In genomic region chr2:25292408-25292807, GRCh38 we compare ENCODE assay signal across 16 cellular contexts. TPM values are rescaled to one million over a fixed set of nuclear protein-coding genes. Genes with fewer than 3 reads are reported as not detected.
DNase-seq lines count a peak whose midpoint lies in the region; ATAC-seq and TF ChIP-seq lines count a peak whose summit lies in the region.
"Had no signal": no experiment of that assay in that cellular context is flagged by ENCODE, and none has a peak within 500 bp of the region (broad histone marks: within the 10 kb centered on the region; RNA-seq: fewer than 3 reads in every experiment).

No MANE protein-coding gene starts in this region.

- no peak overlapping the region for H3K27ac Mint-ChIP-seq in endodermal cell

- H3K4me3 Mint-ChIP-seq in endodermal cell: no peak overlapping the region

- H3K4me1 ChIP-seq in left ventricle myocardium inferior: peaks cover 71% of the 10 kb centered on the region
- peaks cover 22% of the 10 kb centered on the region for H3K4me1 ChIP-seq in right cardiac atrium (ENCODE audit: control insufficient read depth, insufficient read depth, low read length)
- H3K4me1 ChIP-seq in adrenal gland (replicated peaks in 1 of 2): peaks cover 38 to 56% of the 10 kb centered on the region in 2 donors
- peaks cover 59 to 76% (median 70%) of the 10 kb centered on the region in 3 donors for H3K4me1 ChIP-seq in skeletal muscle tissue (ENCODE audit: control insufficient read depth in 3 of 3, insufficient read depth in 3 of 3, low read length in 3 of 3)
- H3K4me1 ChIP-seq in suprapubic skin: peaks cover 39% of the 10 kb centered on the region
- H3K4me1 ChIP-seq in endodermal cell (ENCODE audit: control insufficient read depth, insufficient read depth, low read length): no peaks in the 10 kb centered on the region

- peaks cover 16% of the 10 kb centered on the region for H3K4me1 Mint-ChIP-seq in endodermal cell

- no peaks in the 10 kb centered on the region for H3K36me3 Mint-ChIP-seq in endodermal cell (ENCODE audit: low read depth)

- peak overlapping the region; percentile 98 for H3K27ac ChIP-seq in left ventricle myocardium inferior (replicated peaks)
- no peak overlapping the region for H3K27ac ChIP-seq in right cardiac atrium (ENCODE audit: low read length)
- peak overlapping the region; percentile 34; the same call in 1 of the 2 replicates for H3K27ac ChIP-seq in SK-N-MC
- peak overlapping the region in 2 of 5 donors; percentile 26 to 93 for H3K27ac ChIP-seq in adrenal gland
- peak overlapping the region; percentile 45 for H3K27ac ChIP-seq in skeletal muscle tissue (ENCODE audit: low read depth, low read length)
- H3K27ac ChIP-seq in suprapubic skin: no peak overlapping the region
- H3K27ac ChIP-seq in endodermal cell (ENCODE audit: low read depth, low read length): no peak overlapping the region
- H3K27ac ChIP-seq: lower lobe of right lung, ovary, Peyer's patch had no signal

- H3K27me3 Mint-ChIP-seq in endodermal cell (ENCODE audit: insufficient read depth): no peaks in the 10 kb centered on the region
- H3K27me3 Mint-ChIP-seq: stimulated activated naive CD8-positive, alpha-beta T cell treated with anti-CD3 and anti-CD28 coated beads, Interleukin-15, amount 100 ng/mL, for 72 hours had no signal

- H3K9me3 ChIP-seq in left ventricle myocardium inferior (replicated peaks) (no peaks in the 10 kb centered on the region), right cardiac atrium (ENCODE audit: control insufficient read depth, low read length) (no peaks in the 10 kb centered on the region), SK-N-MC (ENCODE audit: low read depth, low read length) (no peaks in the 10 kb centered on the region), adrenal gland (replicated peaks in 1 of 3) (no peaks in the 10 kb centered on the region), skeletal muscle tissue (ENCODE audit: control insufficient read depth in 3 of 3, low read length in 3 of 3) (no peaks in the 10 kb centered on the region), suprapubic skin (no peaks in the 10 kb centered on the region), endodermal cell (ENCODE audit: control insufficient read depth, low read length) (no peaks in the 10 kb centered on the region)
- H3K9me3 ChIP-seq: lower lobe of right lung, ovary, Peyer's patch, upper lobe of left lung had no signal

- H3K27me3 ChIP-seq in left ventricle myocardium inferior (ENCODE audit: low read depth): no peaks in the 10 kb centered on the region
- no peaks in the 10 kb centered on the region for H3K27me3 ChIP-seq in right cardiac atrium (ENCODE audit: control insufficient read depth, insufficient read depth)
- H3K27me3 ChIP-seq in adrenal gland: no peaks in the 10 kb centered on the region
- no peaks in the 10 kb centered on the region for H3K27me3 ChIP-seq in skeletal muscle tissue (ENCODE audit: control insufficient read depth in 3 of 3, insufficient read depth in 3 of 3, low read length in 3 of 3)
- no peaks in the 10 kb centered on the region for H3K27me3 ChIP-seq in suprapubic skin
- H3K27me3 ChIP-seq in endodermal cell (ENCODE audit: control insufficient read depth, insufficient read depth, low read length, poor library complexity, severe bottlenecking): no peaks in the 10 kb centered on the region
- H3K27me3 ChIP-seq: ovary, Peyer's patch, upper lobe of left lung had no signal

- no peak for ATAC-seq in right cardiac atrium
- ATAC-seq: lower lobe of right lung; sciatic nerve; stimulated activated naive CD8-positive, alpha-beta T cell treated with anti-CD3 and anti-CD28 coated beads, Interleukin-15, amount 100 ng/mL, for 72 hours had no signal

- no peaks in the 10 kb centered on the region for H3K9me3 Mint-ChIP-seq in endodermal cell
- H3K9me3 Mint-ChIP-seq: stimulated activated naive CD8-positive, alpha-beta T cell treated with anti-CD3 and anti-CD28 coated beads, Interleukin-15, amount 100 ng/mL, for 72 hours had no signal

- TF ChIP-seq CTCF in left ventricle myocardium inferior (IDR thresholded peaks at IDR 0.05; ENCODE audit: borderline replicate concordance) (no peak), adrenal gland (IDR thresholded peaks at IDR 0.05) (no peak), suprapubic skin (IDR thresholded peaks at IDR 0.05) (no peak), endodermal cell (conservative IDR thresholded peaks at IDR 0.05) (no peak)

- no peak overlapping the region for H3K4me3 ChIP-seq in left ventricle myocardium inferior
- H3K4me3 ChIP-seq in right cardiac atrium (ENCODE audit: low read length): no peak overlapping the region
- no peak overlapping the region for H3K4me3 ChIP-seq in SK-N-MC
- no peak overlapping the region for H3K4me3 ChIP-seq in adrenal gland
- H3K4me3 ChIP-seq in skeletal muscle tissue (ENCODE audit: low read length in 3 of 3): no peak overlapping the region
- no peak overlapping the region for H3K4me3 ChIP-seq in suprapubic skin
- no peak overlapping the region for H3K4me3 ChIP-seq in endodermal cell (ENCODE audit: low read length)
- H3K4me3 ChIP-seq: lower lobe of right lung, ovary, Peyer's patch, upper lobe of left lung had no signal

- H3K36me3 ChIP-seq in left ventricle myocardium inferior (peaks cover 5% of the 10 kb centered on the region), SK-N-MC (ENCODE audit: insufficient read depth, low read length) (no peaks in the 10 kb centered on the region), adrenal gland (replicated peaks in 1 of 2) (peaks cover 0 to 3% of the 10 kb centered on the region in 2 donors), skeletal muscle tissue (ENCODE audit: control insufficient read depth in 3 of 3, insufficient read depth in 3 of 3, low read length in 3 of 3) (peaks cover 7 to 10% (median 8%) of the 10 kb centered on the region in 3 donors), suprapubic skin (no peaks in the 10 kb centered on the region), endodermal cell (ENCODE audit: control insufficient read depth, insufficient read depth, low read length) (no peaks in the 10 kb centered on the region)
- H3K36me3 ChIP-seq: ovary, Peyer's patch, upper lobe of left lung had no signal

- 67% methylated on average over 4 of the region's 4 CpGs for WGBS in right cardiac atrium
- 44 to 61% (median 53%) methylated on average over 4 of the region's 4 CpGs for WGBS in adrenal gland, 4 donors
- WGBS in suprapubic skin: 79% methylated on average over 4 of the region's 4 CpGs
- WGBS in endodermal cell (ENCODE audit: insufficient coverage in 1 of 2, insufficient read length in 1 of 2), 2 experiments: 87 to 88% methylated on average over 4 of the region's 4 CpGs

- DNase-seq in left ventricle myocardium inferior (no peak), right cardiac atrium (no peak), SK-N-MC (ENCODE audit: low read depth, low spot score) (no peak), adrenal gland (peak in 5 of 7 donors; percentile 47 to 75 (median 58)), suprapubic skin (ENCODE audit: low spot score in 2 of 2) (no peak), NCI-H187 treated with DMSO at 0.1 percent for 48 hours (lab: John Stamatoyannopoulos, UW) (no peak), endodermal cell (no peak)
- DNase-seq: lower lobe of right lung; NCI-H1436; NCI-H774; ovary; Peyer's patch; stimulated activated naive CD8-positive, alpha-beta T cell treated with anti-CD3 and anti-CD28 coated beads, Interleukin-15, amount 100 ng/mL, for 72 hours; upper lobe of left lung had no signal

- intact Hi-C loops in left ventricle myocardium inferior (cut with micrococcal nuclease): no loop called here
- intact Hi-C loops in right cardiac atrium (cut with DNase I): no loop called here
- intact Hi-C loops in adrenal gland (cut with DNase I): no loop called here

- no peak for TF ChIP-seq POLR2A in adrenal gland (IDR thresholded peaks at IDR 0.05)
- no peak for TF ChIP-seq POLR2A in suprapubic skin (IDR thresholded peaks at IDR 0.05)

- no peak overlapping the region for H3K9ac ChIP-seq in SK-N-MC (ENCODE audit: insufficient read length)
- H3K9ac ChIP-seq in skeletal muscle tissue (ENCODE audit: low read depth in 1 of 3, low read length in 3 of 3): no peak overlapping the region
- H3K9ac ChIP-seq in endodermal cell (ENCODE audit: extremely low read depth, low read length, poor library complexity, severe bottlenecking): no peak overlapping the region

- TF ChIP-seq EP300 in suprapubic skin (IDR thresholded peaks at IDR 0.05): no peak

RNA-seq across cellular contexts. Expression of gene DNMT3A, which starts 49.3 kb away (rescaled TPM):
- total RNA-seq in left ventricle myocardium inferior (16.5 TPM), right cardiac atrium (10 to 100 TPM; 20.0 to 22.9 (median 21.1) TPM), adrenal gland (10 to 100 TPM; 10.6 to 53.4 (median 26.1) TPM), skeletal muscle tissue (62.1 TPM), suprapubic skin (10 to 100 TPM in 2 of 4 donors, 1 to 10 TPM in 2; 4.0 to 12.8 (median 9.5) TPM), endodermal cell (100 to 1,000 TPM; 124 to 139 TPM)
- polyA plus RNA-seq in right cardiac atrium (9.9 TPM), adrenal gland (10 to 100 TPM; 12.1 to 26.0 (median 17.3) TPM)
- 68.6 TPM for polyA plus RNA-seq in endodermal cell (2013, experiment 1 of 2)
- 67.9 TPM for polyA plus RNA-seq in endodermal cell (2013, experiment 2 of 2)

Comparison
In these comparisons a context has a peak if more than half of its experiments do, and no peak if none do; other contexts are left out.
1. H3K27ac ChIP-seq: peak in left ventricle myocardium inferior (single experiment), SK-N-MC (single experiment) and skeletal muscle tissue (single experiment); none in right cardiac atrium (single experiment), suprapubic skin (single experiment) and endodermal cell (single experiment).
2. DNase-seq: peak in adrenal gland (5 of 7); none in left ventricle myocardium inferior (single experiment), right cardiac atrium (0 of 3), SK-N-MC (single experiment), suprapubic skin (0 of 2), NCI-H187 treated with DMSO at 0.1 percent for 48 hours (single experiment) and endodermal cell (single experiment).